Comparison of ENCODE assay signal across 2 cellular contexts in genomic region chr4:37639551-37640293, GRCh38.
TF ChIP-seq lines count a peak whose summit lies in the region.

No MANE protein-coding gene starts in this region.

TF ChIP-seq in liver, 16 proteins besides CTCF, POLR2A, EP300 and RAD21 (continued from another document):
- TF ChIP-seq, protein P1, sequence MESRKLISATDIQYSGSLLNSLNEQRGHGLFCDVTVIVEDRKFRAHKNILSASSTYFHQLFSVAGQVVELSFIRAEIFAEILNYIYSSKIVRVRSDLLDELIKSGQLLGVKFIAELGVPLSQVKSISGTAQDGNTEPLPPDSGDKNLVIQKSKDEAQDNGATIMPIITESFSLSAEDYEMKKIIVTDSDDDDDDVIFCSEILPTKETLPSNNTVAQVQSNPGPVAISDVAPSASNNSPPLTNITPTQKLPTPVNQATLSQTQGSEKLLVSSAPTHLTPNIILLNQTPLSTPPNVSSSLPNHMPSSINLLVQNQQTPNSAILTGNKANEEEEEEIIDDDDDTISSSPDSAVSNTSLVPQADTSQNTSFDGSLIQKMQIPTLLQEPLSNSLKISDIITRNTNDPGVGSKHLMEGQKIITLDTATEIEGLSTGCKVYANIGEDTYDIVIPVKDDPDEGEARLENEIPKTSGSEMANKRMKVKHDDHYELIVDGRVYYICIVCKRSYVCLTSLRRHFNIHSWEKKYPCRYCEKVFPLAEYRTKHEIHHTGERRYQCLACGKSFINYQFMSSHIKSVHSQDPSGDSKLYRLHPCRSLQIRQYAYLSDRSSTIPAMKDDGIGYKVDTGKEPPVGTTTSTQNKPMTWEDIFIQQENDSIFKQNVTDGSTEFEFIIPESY (IDR thresholded peaks at IDR 0.05): peak; percentile 35
- TF ChIP-seq SP1 (IDR thresholded peaks at IDR 0.05) (no peak), RXRA (IDR thresholded peaks at IDR 0.05) (peak in 1 of 2 donors; percentile 58), HNF4A (conservative IDR thresholded peaks at IDR 0.05) (peak; percentile 22 to 57), JUND (IDR thresholded peaks at IDR 0.05) (peak in 1 of 2 donors; percentile 49), YY1 (IDR thresholded peaks at IDR 0.05) (peak; percentile 15), GABPA (IDR thresholded peaks at IDR 0.05 in 1 of 2, conservative IDR thresholded peaks at IDR 0.05 in 1 of 2) (no peak), TAF1 (conservative IDR thresholded peaks at IDR 0.05) (no peak), FOXA2 (IDR thresholded peaks at IDR 0.05) (peak; percentile 27)

TF ChIP-seq in HepG2, 621 proteins besides CTCF, POLR2A, EP300 and RAD21 (continued from another document):
- TF ChIP-seq THAP9 (CRISPR knock-in tag; IDR thresholded peaks at IDR 0.05; ENCODE audit: borderline replicate concordance) (no peak), MXD4 (CRISPR knock-in tag; IDR thresholded peaks at IDR 0.05) (no peak), MTA1 (CRISPR knock-in tag; IDR thresholded peaks at IDR 0.05; ENCODE audit: borderline replicate concordance) (no peak), MYC (CRISPR knock-in tag; IDR thresholded peaks at IDR 0.05; ENCODE audit: borderline replicate concordance) (no peak), YEATS4 (CRISPR knock-in tag; IDR thresholded peaks at IDR 0.05; ENCODE audit: borderline replicate concordance) (no peak), ZNF646 (CRISPR knock-in tag; IDR thresholded peaks at IDR 0.05) (no peak), ZNF572 (CRISPR knock-in tag; IDR thresholded peaks at IDR 0.05) (no peak), KDM4B (CRISPR knock-in tag; IDR thresholded peaks at IDR 0.05) (no peak)
TF ChIP-seq in HepG2: peak in this region for 0.
